In genomic region chr5:95668728-95669127, GRCh38 we compare ENCODE assay signal across 18 cellular contexts. TPM values are rescaled to one million over a fixed set of nuclear protein-coding genes. Genes with fewer than 3 reads are reported as not detected.
DNase-seq lines count a peak whose midpoint lies in the region; ATAC-seq, FAIRE-seq and TF ChIP-seq lines count a peak whose summit lies in the region.
"Had no signal": no experiment of that assay in that cellular context is flagged by ENCODE, and none has a peak within 500 bp of the region (broad histone marks: within the 10 kb centered on the region; RNA-seq: fewer than 3 reads in every experiment).

No MANE protein-coding gene starts in this region.

- no peaks in the 10 kb centered on the region for H3K36me3 Mint-ChIP-seq in astrocyte (ENCODE audit: low read depth, unreplicated experiment)
- H3K36me3 Mint-ChIP-seq: neural progenitor cell had no signal

- H3K4me3 Mint-ChIP-seq in astrocyte (ENCODE audit: unreplicated experiment): no peak overlapping the region
- H3K4me3 Mint-ChIP-seq: neural progenitor cell; T-helper 2 cell treated with Interferon-gamma antibody and Interleukin-4, amounts not matched to agents 5 μg/mL and 100 μg/mL, for 36 hours had no signal

- H3K4me3 ChIP-seq in HUES48 (ENCODE audit: low read depth, low read length): no peak overlapping the region
- no peak overlapping the region for H3K4me3 ChIP-seq in astrocyte (ENCODE audit: insufficient read depth, low read depth, low read length)
- no peak overlapping the region for H3K4me3 ChIP-seq in fibroblast of villous mesenchyme (ENCODE audit: low read depth, low read length)
- H3K4me3 ChIP-seq: coronary artery, neural progenitor cell, right lobe of liver had no signal

- H3K4me1 Mint-ChIP-seq in astrocyte (ENCODE audit: low read depth, unreplicated experiment): peaks cover 17% of the 10 kb centered on the region

- H3K9ac ChIP-seq in HUES48 (ENCODE audit: low read depth, low read length): no peak overlapping the region
- H3K9ac ChIP-seq in astrocyte (ENCODE audit: low read length): no peak overlapping the region
- H3K9ac ChIP-seq: neural progenitor cell had no signal

- H3K9me3 ChIP-seq in HUES48 (ENCODE audit: control insufficient read depth, insufficient read depth, low read length) (no peaks in the 10 kb centered on the region), astrocyte (ENCODE audit: insufficient read depth, low read depth, low read length) (no peaks in the 10 kb centered on the region)
- H3K9me3 ChIP-seq: right lobe of liver had no signal

- H3K27me3 ChIP-seq in HUES48 (ENCODE audit: control insufficient read depth, insufficient read depth, low read length) (no peaks in the 10 kb centered on the region), astrocyte (ENCODE audit: insufficient read depth, low read length) (no peaks in the 10 kb centered on the region)
- H3K27me3 ChIP-seq: neural progenitor cell, right lobe of liver had no signal

- no peak for FAIRE-seq in astrocyte (lab: Jason Lieb, UNC)

- no peaks in the 10 kb centered on the region for H3K79me2 ChIP-seq in astrocyte (ENCODE audit: insufficient read depth, low read length)

- H3K4me1 ChIP-seq in HUES48 (ENCODE audit: control insufficient read depth, insufficient read depth, low read length) (no peaks in the 10 kb centered on the region), astrocyte (ENCODE audit: insufficient read depth, low read length) (peaks cover 30% of the 10 kb centered on the region)
- H3K4me1 ChIP-seq: neural progenitor cell had no signal

- no peaks in the 10 kb centered on the region for H3K9me3 Mint-ChIP-seq in astrocyte (ENCODE audit: unreplicated experiment)
- H3K9me3 Mint-ChIP-seq: T-helper 2 cell treated with Interferon-gamma antibody and Interleukin-4, amounts not matched to agents 5 μg/mL and 100 μg/mL, for 36 hours had no signal

- DNase-seq in astrocyte (ENCODE audit: low read depth) (no peak), fibroblast of villous mesenchyme (ENCODE audit: low read depth) (peak; percentile 94), pulmonary artery endothelial cell (ENCODE audit: low read depth, low spot score) (peak; percentile 20), T-helper 2 cell (no peak), GOT3 (lab: John Stamatoyannopoulos, UW) (no peak)
- no peak for DNase-seq in activated CD4-positive, CD25-positive, alpha-beta regulatory T cell treated with anti-CD3 and anti-CD28 coated beads, Interleukin-2, amount 50 U/mL, for 72 hours
- DNase-seq: activated CD4-positive, alpha-beta T cell treated with anti-CD3 and anti-CD28 coated beads for 1 hour; activated gamma-delta T cell treated with Interleukin-2 at 50 U/mL for 16 hours; erythroblast; mammary epithelial cell; NCI-H1930; stimulated activated CD4-positive, alpha-beta T cell treated with anti-CD3 and anti-CD28 coated beads, Interleukin-1b, Interleukin-23, amount 100 ng/mL, for 48 hours had no signal

- ATAC-seq in GM21529 (IDR thresholded peaks at IDR 0.05; ENCODE audit: unreplicated experiment): no peak

- no peaks in the 10 kb centered on the region for H3K27me3 Mint-ChIP-seq in astrocyte (ENCODE audit: low read depth, unreplicated experiment)

- H3K27ac ChIP-seq in HUES48 (ENCODE audit: low read depth, low read length) (peak overlapping the region; percentile 66), astrocyte (ENCODE audit: low read depth, low read length) (peak overlapping the region; percentile 69)
- H3K27ac ChIP-seq: coronary artery, neural progenitor cell, right lobe of liver had no signal

- H3K36me3 ChIP-seq in HUES48 (ENCODE audit: control insufficient read depth, insufficient read depth, low read length) (no peaks in the 10 kb centered on the region), astrocyte (ENCODE audit: insufficient read depth, low read length) (no peaks in the 10 kb centered on the region)
- H3K36me3 ChIP-seq: neural progenitor cell, right lobe of liver had no signal

- no peak overlapping the region for H3K27ac Mint-ChIP-seq in astrocyte (ENCODE audit: unreplicated experiment)
- H3K27ac Mint-ChIP-seq: neural progenitor cell; T-helper 2 cell treated with Interferon-gamma antibody and Interleukin-4, amounts not matched to agents 5 μg/mL and 100 μg/mL, for 36 hours had no signal

- H2AFZ ChIP-seq in astrocyte (ENCODE audit: low read depth, low read length): no peak overlapping the region
- H2AFZ ChIP-seq: neural progenitor cell had no signal

- H4K20me1 ChIP-seq in astrocyte (ENCODE audit: insufficient read depth, low read length): no peaks in the 10 kb centered on the region

- peak overlapping the region; percentile 47 for H3K4me2 ChIP-seq in astrocyte (ENCODE audit: low read length)
- H3K4me2 ChIP-seq: neural progenitor cell had no signal

- TF ChIP-seq CTCF in astrocyte (IDR thresholded peaks at IDR 0.05; ENCODE audit: insufficient read depth, low read depth, low read length): no peak
- TF ChIP-seq CTCF in fibroblast of villous mesenchyme (IDR thresholded peaks at IDR 0.05; ENCODE audit: insufficient read depth, low read depth, low read length): no peak

RNA-seq across cellular contexts. Expression of gene SPATA9, which starts 14.1 kb away (rescaled TPM):
- total RNA-seq in astrocyte: 0.26 and 0.98 TPM in 2 replicates
- 1.3 TPM in 2 replicates for total RNA-seq in fibroblast of villous mesenchyme
- total RNA-seq in pulmonary artery endothelial cell: 0.11 and 0.13 TPM in 2 replicates
- total RNA-seq: mammary epithelial cell had no signal

RNA-seq across cellular contexts. Expression of gene RFESD, which starts 22.2 kb away (rescaled TPM):
- 0.87 and 2.2 TPM in 2 replicates for total RNA-seq in astrocyte
- 1.6 and 2.6 TPM in 2 replicates for total RNA-seq in fibroblast of villous mesenchyme
- total RNA-seq in pulmonary artery endothelial cell: 1.3 and 1.8 TPM in 2 replicates

RNA-seq across cellular contexts. Expression of gene GPR150, which starts 48.8 kb away (rescaled TPM):
- total RNA-seq in astrocyte (0.14 TPM in 1 of 2 replicates, not detected in the other), fibroblast of villous mesenchyme (0.32 and 0.43 TPM in 2 replicates), pulmonary artery endothelial cell (0.20 and 0.32 TPM in 2 replicates)

Comparison
In these comparisons a context has a peak if more than half of its experiments do, and no peak if none do; other contexts are left out.
1. DNase-seq: peak in fibroblast of villous mesenchyme (single experiment) and pulmonary artery endothelial cell (single experiment); none in astrocyte (single experiment), T-helper 2 cell (0 of 5), activated CD4-positive, CD25-positive, alpha-beta regulatory T cell treated with anti-CD3 and anti-CD28 coated beads, Interleukin-2, amount 50 U/mL, for 72 hours (single experiment) and GOT3 (single experiment).